In genomic region chr3:135103913-135104312, GRCh38 we compare ENCODE assay signal across 2 cellular contexts.
TF ChIP-seq lines count a peak whose summit lies in the region.

No MANE protein-coding gene starts in this region.

TF ChIP-seq in SK-N-SH, 30 proteins besides CTCF, POLR2A, EP300 and RAD21 (continued from another document):
- TF ChIP-seq, protein P1, sequence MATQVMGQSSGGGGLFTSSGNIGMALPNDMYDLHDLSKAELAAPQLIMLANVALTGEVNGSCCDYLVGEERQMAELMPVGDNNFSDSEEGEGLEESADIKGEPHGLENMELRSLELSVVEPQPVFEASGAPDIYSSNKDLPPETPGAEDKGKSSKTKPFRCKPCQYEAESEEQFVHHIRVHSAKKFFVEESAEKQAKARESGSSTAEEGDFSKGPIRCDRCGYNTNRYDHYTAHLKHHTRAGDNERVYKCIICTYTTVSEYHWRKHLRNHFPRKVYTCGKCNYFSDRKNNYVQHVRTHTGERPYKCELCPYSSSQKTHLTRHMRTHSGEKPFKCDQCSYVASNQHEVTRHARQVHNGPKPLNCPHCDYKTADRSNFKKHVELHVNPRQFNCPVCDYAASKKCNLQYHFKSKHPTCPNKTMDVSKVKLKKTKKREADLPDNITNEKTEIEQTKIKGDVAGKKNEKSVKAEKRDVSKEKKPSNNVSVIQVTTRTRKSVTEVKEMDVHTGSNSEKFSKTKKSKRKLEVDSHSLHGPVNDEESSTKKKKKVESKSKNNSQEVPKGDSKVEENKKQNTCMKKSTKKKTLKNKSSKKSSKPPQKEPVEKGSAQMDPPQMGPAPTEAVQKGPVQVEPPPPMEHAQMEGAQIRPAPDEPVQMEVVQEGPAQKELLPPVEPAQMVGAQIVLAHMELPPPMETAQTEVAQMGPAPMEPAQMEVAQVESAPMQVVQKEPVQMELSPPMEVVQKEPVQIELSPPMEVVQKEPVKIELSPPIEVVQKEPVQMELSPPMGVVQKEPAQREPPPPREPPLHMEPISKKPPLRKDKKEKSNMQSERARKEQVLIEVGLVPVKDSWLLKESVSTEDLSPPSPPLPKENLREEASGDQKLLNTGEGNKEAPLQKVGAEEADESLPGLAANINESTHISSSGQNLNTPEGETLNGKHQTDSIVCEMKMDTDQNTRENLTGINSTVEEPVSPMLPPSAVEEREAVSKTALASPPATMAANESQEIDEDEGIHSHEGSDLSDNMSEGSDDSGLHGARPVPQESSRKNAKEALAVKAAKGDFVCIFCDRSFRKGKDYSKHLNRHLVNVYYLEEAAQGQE (IDR thresholded peaks at IDR 0.05; ENCODE audit: low read depth, low read length) = no peak
- no peak for TF ChIP-seq MEF2A (IDR thresholded peaks at IDR 0.05; ENCODE audit: borderline replicate concordance, low read depth)
- no peak for TF ChIP-seq SIN3A (IDR thresholded peaks at IDR 0.05; ENCODE audit: borderline replicate concordance, low read depth, low read length)
- TF ChIP-seq TEAD4 (IDR thresholded peaks at IDR 0.05; ENCODE audit: borderline replicate concordance, insufficient read depth) = no peak
- TF ChIP-seq SMC3 (IDR thresholded peaks at IDR 0.05; ENCODE audit: low read depth, low read length) = no peak
- TF ChIP-seq PBX3 (IDR thresholded peaks at IDR 0.05) = no peak
- no peak for TF ChIP-seq FOXJ3 (CRISPR knock-in tag; IDR thresholded peaks at IDR 0.05)
- TF ChIP-seq POLR2AphosphoS5 (IDR thresholded peaks at IDR 0.05; ENCODE audit: low read depth, low read length) = no peak

TF ChIP-seq in SK-N-SH treated with all-trans-retinoic acid at 6 μM for 48 hours, 23 proteins besides CTCF, POLR2A, EP300 and RAD21 (continued from another document):
- TF ChIP-seq, protein P2, sequence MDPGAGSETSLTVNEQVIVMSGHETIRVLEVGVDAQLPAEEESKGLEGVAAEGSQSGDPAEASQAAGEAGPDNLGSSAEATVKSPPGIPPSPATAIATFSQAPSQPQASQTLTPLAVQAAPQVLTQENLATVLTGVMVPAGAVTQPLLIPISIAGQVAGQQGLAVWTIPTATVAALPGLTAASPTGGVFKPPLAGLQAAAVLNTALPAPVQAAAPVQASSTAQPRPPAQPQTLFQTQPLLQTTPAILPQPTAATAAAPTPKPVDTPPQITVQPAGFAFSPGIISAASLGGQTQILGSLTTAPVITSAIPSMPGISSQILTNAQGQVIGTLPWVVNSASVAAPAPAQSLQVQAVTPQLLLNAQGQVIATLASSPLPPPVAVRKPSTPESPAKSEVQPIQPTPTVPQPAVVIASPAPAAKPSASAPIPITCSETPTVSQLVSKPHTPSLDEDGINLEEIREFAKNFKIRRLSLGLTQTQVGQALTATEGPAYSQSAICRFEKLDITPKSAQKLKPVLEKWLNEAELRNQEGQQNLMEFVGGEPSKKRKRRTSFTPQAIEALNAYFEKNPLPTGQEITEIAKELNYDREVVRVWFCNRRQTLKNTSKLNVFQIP (CRISPR knock-in tag; IDR thresholded peaks at IDR 0.05; ENCODE audit: borderline replicate concordance, low read depth) = no peak
- TF ChIP-seq TOX (CRISPR knock-in tag; IDR thresholded peaks at IDR 0.05; ENCODE audit: borderline replicate concordance) (no peak), ZFP3 (CRISPR knock-in tag; IDR thresholded peaks at IDR 0.05) (no peak), ZFP30 (CRISPR knock-in tag; IDR thresholded peaks at IDR 0.05) (no peak)
